Comparison of ENCODE assay signal across 2 cellular contexts in the genomic region with DNA sequence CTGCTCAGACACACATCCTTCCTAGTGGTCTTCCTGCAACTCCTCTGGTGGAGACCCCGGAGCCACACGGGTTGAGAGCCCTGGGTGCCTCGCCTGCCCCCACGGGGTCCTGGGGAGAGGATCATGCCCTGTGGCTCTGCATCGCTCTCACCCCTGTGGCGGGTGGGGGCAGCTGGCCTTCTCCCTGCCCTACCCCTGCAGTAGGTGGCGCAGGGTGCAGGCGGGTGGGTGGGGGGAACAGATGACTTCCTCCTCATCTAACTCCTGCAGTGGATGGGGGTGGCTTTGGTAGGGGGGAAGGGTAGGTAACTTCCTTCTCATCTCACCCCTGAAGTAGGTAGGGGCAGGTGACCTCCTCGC.
TF ChIP-seq lines count a peak whose summit lies in the region.

No MANE protein-coding gene starts in this region.

TF ChIP-seq in liver, 16 proteins besides CTCF, POLR2A, EP300 and RAD21 (continued from another document):
- TF ChIP-seq EGR1 (IDR thresholded peaks at IDR 0.05; ENCODE audit: low read depth in 2 of 2) (no peak), RXRA (IDR thresholded peaks at IDR 0.05) (no peak), NR2F2 (IDR thresholded peaks at IDR 0.05) (no peak), FOXA1 (IDR thresholded peaks at IDR 0.05) (no peak), TAF1 (conservative IDR thresholded peaks at IDR 0.05) (no peak)
- TF ChIP-seq, protein P1, sequence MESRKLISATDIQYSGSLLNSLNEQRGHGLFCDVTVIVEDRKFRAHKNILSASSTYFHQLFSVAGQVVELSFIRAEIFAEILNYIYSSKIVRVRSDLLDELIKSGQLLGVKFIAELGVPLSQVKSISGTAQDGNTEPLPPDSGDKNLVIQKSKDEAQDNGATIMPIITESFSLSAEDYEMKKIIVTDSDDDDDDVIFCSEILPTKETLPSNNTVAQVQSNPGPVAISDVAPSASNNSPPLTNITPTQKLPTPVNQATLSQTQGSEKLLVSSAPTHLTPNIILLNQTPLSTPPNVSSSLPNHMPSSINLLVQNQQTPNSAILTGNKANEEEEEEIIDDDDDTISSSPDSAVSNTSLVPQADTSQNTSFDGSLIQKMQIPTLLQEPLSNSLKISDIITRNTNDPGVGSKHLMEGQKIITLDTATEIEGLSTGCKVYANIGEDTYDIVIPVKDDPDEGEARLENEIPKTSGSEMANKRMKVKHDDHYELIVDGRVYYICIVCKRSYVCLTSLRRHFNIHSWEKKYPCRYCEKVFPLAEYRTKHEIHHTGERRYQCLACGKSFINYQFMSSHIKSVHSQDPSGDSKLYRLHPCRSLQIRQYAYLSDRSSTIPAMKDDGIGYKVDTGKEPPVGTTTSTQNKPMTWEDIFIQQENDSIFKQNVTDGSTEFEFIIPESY (IDR thresholded peaks at IDR 0.05): no peak
- TF ChIP-seq, protein P2, sequence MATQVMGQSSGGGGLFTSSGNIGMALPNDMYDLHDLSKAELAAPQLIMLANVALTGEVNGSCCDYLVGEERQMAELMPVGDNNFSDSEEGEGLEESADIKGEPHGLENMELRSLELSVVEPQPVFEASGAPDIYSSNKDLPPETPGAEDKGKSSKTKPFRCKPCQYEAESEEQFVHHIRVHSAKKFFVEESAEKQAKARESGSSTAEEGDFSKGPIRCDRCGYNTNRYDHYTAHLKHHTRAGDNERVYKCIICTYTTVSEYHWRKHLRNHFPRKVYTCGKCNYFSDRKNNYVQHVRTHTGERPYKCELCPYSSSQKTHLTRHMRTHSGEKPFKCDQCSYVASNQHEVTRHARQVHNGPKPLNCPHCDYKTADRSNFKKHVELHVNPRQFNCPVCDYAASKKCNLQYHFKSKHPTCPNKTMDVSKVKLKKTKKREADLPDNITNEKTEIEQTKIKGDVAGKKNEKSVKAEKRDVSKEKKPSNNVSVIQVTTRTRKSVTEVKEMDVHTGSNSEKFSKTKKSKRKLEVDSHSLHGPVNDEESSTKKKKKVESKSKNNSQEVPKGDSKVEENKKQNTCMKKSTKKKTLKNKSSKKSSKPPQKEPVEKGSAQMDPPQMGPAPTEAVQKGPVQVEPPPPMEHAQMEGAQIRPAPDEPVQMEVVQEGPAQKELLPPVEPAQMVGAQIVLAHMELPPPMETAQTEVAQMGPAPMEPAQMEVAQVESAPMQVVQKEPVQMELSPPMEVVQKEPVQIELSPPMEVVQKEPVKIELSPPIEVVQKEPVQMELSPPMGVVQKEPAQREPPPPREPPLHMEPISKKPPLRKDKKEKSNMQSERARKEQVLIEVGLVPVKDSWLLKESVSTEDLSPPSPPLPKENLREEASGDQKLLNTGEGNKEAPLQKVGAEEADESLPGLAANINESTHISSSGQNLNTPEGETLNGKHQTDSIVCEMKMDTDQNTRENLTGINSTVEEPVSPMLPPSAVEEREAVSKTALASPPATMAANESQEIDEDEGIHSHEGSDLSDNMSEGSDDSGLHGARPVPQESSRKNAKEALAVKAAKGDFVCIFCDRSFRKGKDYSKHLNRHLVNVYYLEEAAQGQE (IDR thresholded peaks at IDR 0.05): no peak

TF ChIP-seq in HepG2, 621 proteins besides CTCF, POLR2A, EP300 and RAD21:
- TF ChIP-seq ZNF883 (CRISPR knock-in tag; IDR thresholded peaks at IDR 0.05; ENCODE audit: not compliant biosample characterization) (no peak), MXD4 (CRISPR knock-in tag; IDR thresholded peaks at IDR 0.05) (no peak), NKX3-1 (CRISPR knock-in tag; IDR thresholded peaks at IDR 0.05) (no peak), ZNF367 (CRISPR knock-in tag; IDR thresholded peaks at IDR 0.05; ENCODE audit: borderline replicate concordance) (no peak), ZNF253 (CRISPR knock-in tag; IDR thresholded peaks at IDR 0.05; ENCODE audit: borderline replicate concordance) (no peak)
